ENCODE assay signal across 27 cellular contexts in genomic region chr10:20932606-20933005, GRCh38.
"Had no signal": no experiment of that assay in that cellular context is flagged by ENCODE, and none has a peak within 500 bp of the region (broad histone marks: within the 10 kb centered on the region; RNA-seq: fewer than 3 reads in every experiment).

No MANE protein-coding gene starts in this region.

- H3K27me3 ChIP-seq: colonic mucosa, dorsolateral prefrontal cortex, esophagus muscularis mucosa, esophagus squamous epithelium, foreskin keratinocyte, gastrocnemius medialis, gastroesophageal sphincter, heart left ventricle had no signal

- H3K36me3 ChIP-seq: colonic mucosa, esophagus muscularis mucosa, esophagus squamous epithelium, gastrocnemius medialis, gastroesophageal sphincter, heart left ventricle had no signal

- H3K27ac ChIP-seq: colonic mucosa, coronary artery, dorsolateral prefrontal cortex, epithelial cell of prostate, esophagus muscularis mucosa, esophagus squamous epithelium, foreskin keratinocyte, gastrocnemius medialis, gastroesophageal sphincter, heart left ventricle had no signal

- H3K4me3 ChIP-seq: colonic mucosa, coronary artery, dorsolateral prefrontal cortex, esophagus muscularis mucosa, esophagus squamous epithelium, gastrocnemius medialis, gastroesophageal sphincter, heart left ventricle had no signal

- DNase-seq: colonic mucosa; cortex of kidney; dermis blood vessel endothelial cell; dorsolateral prefrontal cortex; effector CD4-positive, alpha-beta T cell; effector CD8-positive, alpha-beta T cell; effector memory CD4-positive, alpha-beta T cell; effector memory CD8-positive, alpha-beta T cell; endodermal cell; erythroblast; esophagus squamous epithelium; foreskin fibroblast; foreskin keratinocyte; foreskin melanocyte; gastrocnemius medialis; glutamatergic neuron; head of caudate nucleus; heart left ventricle had no signal

- ATAC-seq: effector memory CD8-positive, alpha-beta T cell; esophagus mucosa; foreskin keratinocyte; gastrocnemius medialis; gastroesophageal sphincter; heart left ventricle had no signal

- H3K9me3 ChIP-seq: colonic mucosa, esophagus muscularis mucosa, esophagus squamous epithelium, gastrocnemius medialis, heart left ventricle had no signal

- FAIRE-seq: colon, endometrium, endothelial cell of umbilical vein, frontal cortex had no signal

- H3K4me1 ChIP-seq: colonic mucosa, esophagus muscularis mucosa, esophagus squamous epithelium, foreskin keratinocyte, gastrocnemius medialis, gastroesophageal sphincter, heart left ventricle had no signal
